16 cellular contexts compared by ENCODE assay signal in genomic region chr11:134634897-134635831, GRCh38.
A peak's percentile ranks its signal among the peaks of the same experiment; 100 is the strongest.
DNase-seq lines count a peak whose midpoint lies in the region; ATAC-seq and TF ChIP-seq lines count a peak whose summit lies in the region.
"Had no signal": no experiment of that assay in that cellular context is flagged by ENCODE, and none has a peak within 500 bp of the region (broad histone marks: within the 10 kb centered on the region; RNA-seq: fewer than 3 reads in every experiment).

No MANE protein-coding gene starts in this region.

- no peak for TF ChIP-seq EP300 in SK-N-SH (IDR thresholded peaks at IDR 0.05; ENCODE audit: borderline replicate concordance in 1 of 2, low read depth in 1 of 2, low read length in 1 of 2)

- no peak overlapping the region for H3K4me2 ChIP-seq in SK-N-SH
- H3K4me2 ChIP-seq in OCI-LY3 (ENCODE audit: low read length), result no peak overlapping the region

- POLR2A ChIA-PET in SK-N-SH (lab: Yijun Ruan, JAX), result no interaction called here

- H4K20me1 ChIP-seq in SK-N-SH (ENCODE audit: insufficient read depth) (no peaks in the 10 kb centered on the region), OCI-LY3 (ENCODE audit: insufficient read depth, low read length) (no peaks in the 10 kb centered on the region)

- H3K4me1 Mint-ChIP-seq in effector memory CD8-positive, alpha-beta T cell (ENCODE audit: low read depth in 2 of 2), result peaks cover 3 to 4% of the 10 kb centered on the region in 2 donors
- H3K4me1 Mint-ChIP-seq: activated CD4-positive, alpha-beta memory T cell treated with anti-CD3 and anti-CD28 coated beads, Interleukin-2, amount 10 ng/mL, durations not matched to agents 7 days and 5 days had no signal

- H3K9ac ChIP-seq in SK-N-SH, result no peak overlapping the region
- no peak overlapping the region for H3K9ac ChIP-seq in OCI-LY3 (ENCODE audit: low read length)

- no peak overlapping the region for H3K4me3 Mint-ChIP-seq in effector memory CD8-positive, alpha-beta T cell
- H3K4me3 Mint-ChIP-seq: activated CD4-positive, alpha-beta memory T cell treated with anti-CD3 and anti-CD28 coated beads, Interleukin-2, amount 10 ng/mL, durations not matched to agents 7 days and 5 days had no signal

- CTCF ChIA-PET in SK-N-SH (lab: Yijun Ruan, JAX), result interaction anchor here (0.7 to 1.0 kb wide), 3 partner anchors 9 to 117 kb away, joined by 3 to 4 read pairs (median 3); no protein-coding TSS in a partner anchor

- 48% methylated on average over 21 of the region's 22 CpGs for WGBS in SK-N-SH (ENCODE audit: low lambda C conversion rate)

- no peaks in the 10 kb centered on the region for H3K9me3 Mint-ChIP-seq in effector memory CD8-positive, alpha-beta T cell
- H3K9me3 Mint-ChIP-seq: activated CD4-positive, alpha-beta memory T cell treated with anti-CD3 and anti-CD28 coated beads, Interleukin-2, amount 10 ng/mL, durations not matched to agents 7 days and 5 days; activated T-helper 2 cell treated with anti-CD3 and anti-CD28 coated beads, Interferon-gamma antibody, Interleukin-2, Interleukin-4, amounts not matched to agents 10 μg/mL and 5 μg/mL and 100 μg/mL, durations not matched to agents 14 hours and 24 hours and 36 hours had no signal

- DNase-seq in SK-N-SH (peak; percentile 55), hepatic stellate cell (ENCODE audit: low spot score) (peak; percentile 37), putamen (ENCODE audit: low spot score) (peak; percentile 21), MG63 (no peak)
- no peak for DNase-seq in effector memory CD8-positive, alpha-beta T cell
- DNase-seq: ACHN; activated CD4-positive, alpha-beta memory T cell treated with anti-CD3 and anti-CD28 coated beads, Interleukin-2, amount 10 ng/mL, durations not matched to agents 7 days and 5 days; erythroblast; NCI-H2171 treated with DMSO at 0.1 percent for 48 hours; SHP77 treated with DMSO at 0.1 percent for 48 hours; stimulated activated CD4-positive, alpha-beta T cell treated with anti-CD3 and anti-CD28 coated beads, Interleukin-1b, Interleukin-23, amount 100 ng/mL, for 48 hours had no signal

- H3K27me3 ChIP-seq in SK-N-SH (ENCODE audit: insufficient read depth) (no peaks in the 10 kb centered on the region), OCI-LY3 (ENCODE audit: low read depth, low read length) (no peaks in the 10 kb centered on the region), MG63 (no peaks in the 10 kb centered on the region)

- H3K27me3 Mint-ChIP-seq in effector memory CD8-positive, alpha-beta T cell, result peaks cover 33 to 58% of the 10 kb centered on the region in 2 donors

- no peak for TF ChIP-seq CTCF in SK-N-SH (IDR thresholded peaks at IDR 0.05)
- TF ChIP-seq CTCF in OCI-LY3 (IDR thresholded peaks at IDR 0.05; ENCODE audit: low read depth, low read length), result peak; percentile 19; the same call in 1 of the 2 replicates

- H3K27ac Mint-ChIP-seq in effector memory CD8-positive, alpha-beta T cell, result no peak overlapping the region
- H3K27ac Mint-ChIP-seq: activated CD4-positive, alpha-beta memory T cell treated with anti-CD3 and anti-CD28 coated beads, Interleukin-2, amount 10 ng/mL, durations not matched to agents 7 days and 5 days; activated T-helper 2 cell treated with anti-CD3 and anti-CD28 coated beads, Interferon-gamma antibody, Interleukin-2, Interleukin-4, amounts not matched to agents 10 μg/mL and 5 μg/mL and 100 μg/mL, durations not matched to agents 14 hours and 24 hours and 36 hours had no signal

- H2AFZ ChIP-seq in SK-N-SH (ENCODE audit: low read depth) (no peak overlapping the region), OCI-LY3 (ENCODE audit: low read depth, low read length) (no peak overlapping the region)

- H3K4me1 ChIP-seq in SK-N-SH (ENCODE audit: control insufficient read depth in 1 of 2, insufficient read depth in 2 of 2, low read depth in 1 of 2, low read length in 1 of 2), result no peaks in the 10 kb centered on the region; a peak in 1 of 4 replicates
- H3K4me1 ChIP-seq in OCI-LY3 (ENCODE audit: low read length), result peaks cover 32% of the 10 kb centered on the region

- no peaks in the 10 kb centered on the region for H3F3A ChIP-seq in SK-N-SH (replicated peaks; ENCODE audit: insufficient read depth)

- H3K9me3 ChIP-seq in SK-N-SH (no peaks in the 10 kb centered on the region), OCI-LY3 (ENCODE audit: insufficient read depth, low read length) (no peaks in the 10 kb centered on the region), MG63 (no peaks in the 10 kb centered on the region)
- H3K9me3 ChIP-seq: suprapubic skin had no signal

- H3K4me3 ChIP-seq in SK-N-SH (ENCODE audit: low read depth in 2 of 2, low read length in 1 of 2) (no peak overlapping the region), OCI-LY3 (ENCODE audit: low read length) (no peak overlapping the region), MG63 (no peak overlapping the region)
- H3K4me3 ChIP-seq: suprapubic skin had no signal

- ATAC-seq in SK-N-SH treated with all-trans-retinoic acid at 6 μM for 48 hours (no peak), GM19397 (IDR thresholded peaks at IDR 0.05; ENCODE audit: unreplicated experiment) (no peak)
- ATAC-seq in effector memory CD8-positive, alpha-beta T cell (replicated peaks), result no peak

- H3K9me2 ChIP-seq in SK-N-SH, result no peaks in the 10 kb centered on the region

- peak; percentile 47 for TF ChIP-seq RAD21 in SK-N-SH (IDR thresholded peaks at IDR 0.05; ENCODE audit: low read length)

- H3K36me3 Mint-ChIP-seq in effector memory CD8-positive, alpha-beta T cell (ENCODE audit: insufficient read depth), result no peaks in the 10 kb centered on the region

- H3K27ac ChIP-seq in SK-N-SH (ENCODE audit: low read depth in 2 of 2, low read length in 1 of 2), result no peak overlapping the region
- H3K27ac ChIP-seq in OCI-LY3 (ENCODE audit: low read length), result no peak overlapping the region
- H3K27ac ChIP-seq: suprapubic skin had no signal

- no peaks in the 10 kb centered on the region for H3K36me3 ChIP-seq in SK-N-SH (replicated peaks in 1 of 2; ENCODE audit: control insufficient read depth in 1 of 2, insufficient read depth in 2 of 2, low read length in 1 of 2)
- no peaks in the 10 kb centered on the region for H3K36me3 ChIP-seq in OCI-LY3 (replicated peaks; ENCODE audit: low read depth, low read length)
- no peaks in the 10 kb centered on the region for H3K36me3 ChIP-seq in MG63
- H3K36me3 ChIP-seq: suprapubic skin had no signal

- H3K79me2 ChIP-seq in SK-N-SH (ENCODE audit: insufficient read depth) (no peaks in the 10 kb centered on the region), OCI-LY3 (ENCODE audit: low read length) (no peaks in the 10 kb centered on the region)

TF ChIP-seq in SK-N-SH, 30 proteins besides CTCF, POLR2A, EP300 and RAD21:
- no peak for TF ChIP-seq RCOR1 (IDR thresholded peaks at IDR 0.05; ENCODE audit: low read length)
- TF ChIP-seq SMC3 (IDR thresholded peaks at IDR 0.05; ENCODE audit: low read depth, low read length), result peak; percentile 28; the same call in 1 of the 2 replicates

TF ChIP-seq in SK-N-SH treated with all-trans-retinoic acid at 6 μM for 48 hours, 23 proteins besides CTCF, POLR2A, EP300 and RAD21 (continues in another document):
- TF ChIP-seq GLIS3 (CRISPR knock-in tag; IDR thresholded peaks at IDR 0.05) (no peak), TOX (CRISPR knock-in tag; IDR thresholded peaks at IDR 0.05; ENCODE audit: borderline replicate concordance) (no peak), TCF4 (CRISPR knock-in tag; IDR thresholded peaks at IDR 0.05; ENCODE audit: borderline replicate concordance) (no peak), OSR1 (CRISPR knock-in tag; IDR thresholded peaks at IDR 0.05) (no peak), CREB5 (CRISPR knock-in tag; IDR thresholded peaks at IDR 0.05; ENCODE audit: low read depth) (no peak), ZNF565 (CRISPR knock-in tag; conservative IDR thresholded peaks at IDR 0.05; ENCODE audit: low read depth) (no peak), ZFP30 (CRISPR knock-in tag; IDR thresholded peaks at IDR 0.05) (no peak), CSRNP3 (CRISPR knock-in tag; IDR thresholded peaks at IDR 0.05) (no peak), ZNF70 (CRISPR knock-in tag; IDR thresholded peaks at IDR 0.05) (no peak), RARB (CRISPR knock-in tag; IDR thresholded peaks at IDR 0.05) (no peak), PPARA (CRISPR knock-in tag; IDR thresholded peaks at IDR 0.05; ENCODE audit: borderline replicate concordance) (no peak)

Comparison
In these comparisons a context has a peak if more than half of its experiments do, and no peak if none do; other contexts are left out.
1. DNase-seq: peak in SK-N-SH (single experiment), hepatic stellate cell (single experiment) and putamen (single experiment); none in effector memory CD8-positive, alpha-beta T cell (0 of 3) and MG63 (single experiment).